17 cellular contexts compared by ENCODE assay signal in genomic region chr5:177373806-177374205, GRCh38. TPM values are rescaled to one million over a fixed set of nuclear protein-coding genes. Genes with fewer than 3 reads are reported as not detected.
DNase-seq lines count a peak whose midpoint lies in the region; ATAC-seq and TF ChIP-seq lines count a peak whose summit lies in the region.
"Had no signal": no experiment of that assay in that cellular context is flagged by ENCODE, and none has a peak within 500 bp of the region (broad histone marks: within the 10 kb centered on the region; RNA-seq: fewer than 3 reads in every experiment).

No MANE protein-coding gene starts in this region.

- H3K4me1 Mint-ChIP-seq in CD4-positive, CD25-positive, alpha-beta regulatory T cell, result peaks cover 10 to 68% (median 26%) of the 10 kb centered on the region in 4 donors
- peaks cover 30 to 50% of the 10 kb centered on the region in 2 experiments for H3K4me1 Mint-ChIP-seq in H9
- H3K4me1 Mint-ChIP-seq in activated naive CD8-positive, alpha-beta T cell treated with anti-CD3 and anti-CD28 coated beads for 36 hours, result peaks cover 44% of the 10 kb centered on the region

- no peak overlapping the region for H3K4me2 ChIP-seq in H9 (ENCODE audit: insufficient read depth, insufficient read length, low read length)
- no peak overlapping the region for H3K4me2 ChIP-seq in OCI-LY7 (ENCODE audit: low read length)

- no peak overlapping the region for H3K14ac ChIP-seq in H9 (ENCODE audit: insufficient read depth, low read length)

- no peak overlapping the region for H3K4ac ChIP-seq in H9 (ENCODE audit: low read depth, low read length)

- H3K56ac ChIP-seq in H9 (ENCODE audit: insufficient read length, low read depth, low read length), result no peak overlapping the region

- H3K9me3 ChIP-seq in CD4-positive, CD25-positive, alpha-beta regulatory T cell (ENCODE audit: control insufficient read depth in 2 of 2, low read length in 2 of 2), result no peaks in the 10 kb centered on the region
- H3K9me3 ChIP-seq in H9 (ENCODE audit: control insufficient read depth, low read depth, low read length) (no peaks in the 10 kb centered on the region), right lobe of liver (no peaks in the 10 kb centered on the region), OCI-LY7 (ENCODE audit: low read length) (no peaks in the 10 kb centered on the region)
- H3K9me3 ChIP-seq: left lung, stomach had no signal

- no peak overlapping the region for H3K9ac ChIP-seq in H9 (ENCODE audit: extremely low read depth, insufficient read length, low read length)

- peak overlapping the region in 3 of 4 donors; percentile 19 to 63 (median 43) for H3K4me3 Mint-ChIP-seq in CD4-positive, CD25-positive, alpha-beta regulatory T cell
- peak overlapping the region in 1 of 2 experiments; percentile 55; a peak in 3 of 5 replicates for H3K4me3 Mint-ChIP-seq in H9
- H3K4me3 Mint-ChIP-seq in activated naive CD8-positive, alpha-beta T cell treated with anti-CD3 and anti-CD28 coated beads for 36 hours, result no peak overlapping the region
- H3K4me3 Mint-ChIP-seq: HFFc6 had no signal

- no peaks in the 10 kb centered on the region for H3K79me2 ChIP-seq in H9 (ENCODE audit: insufficient read depth, low read length)
- H3K79me2 ChIP-seq in OCI-LY7 (ENCODE audit: insufficient read depth, low read depth, low read length), result no peaks in the 10 kb centered on the region

- intact Hi-C loops in right lobe of liver (cut with DNase I) (no loop called here), OCI-LY7 (cut with micrococcal nuclease; ENCODE audit: unreplicated experiment) (no loop called here)

- TF ChIP-seq CTCF in H9 (conservative IDR thresholded peaks at IDR 0.05), result 0 out of 3 replicates have a peak, but pooled peaks have one; percentile 21
- no peak for TF ChIP-seq CTCF in right lobe of liver (IDR thresholded peaks at IDR 0.05)
- no peak for TF ChIP-seq CTCF in brain microvascular endothelial cell (IDR thresholded peaks at IDR 0.05; ENCODE audit: low read depth, low read length, missing control alignments)
- TF ChIP-seq CTCF in OCI-LY7 (conservative IDR thresholded peaks at IDR 0.05; ENCODE audit: low read length), result no peak

- no peak overlapping the region for H3K4me3 ChIP-seq in CD4-positive, CD25-positive, alpha-beta regulatory T cell (ENCODE audit: low read depth, low read length)
- H3K4me3 ChIP-seq in right lobe of liver (no peak overlapping the region), brain microvascular endothelial cell (ENCODE audit: low read depth, low read length) (no peak overlapping the region), OCI-LY7 (ENCODE audit: low read depth, low read length, poor library complexity, severe bottlenecking) (no peak overlapping the region)
- H3K4me3 ChIP-seq: left lung, stomach had no signal

- no TSS peak for BruUV-seq in OCI-LY7 (replicated peaks; lab: Mats Ljungman, UMichigan)

- no peak overlapping the region for H2BK12ac ChIP-seq in H9 (ENCODE audit: insufficient read length, low read depth, low read length)

- H3K23ac ChIP-seq in H9 (ENCODE audit: insufficient read length, low read depth, low read length), result no peak overlapping the region

- no peaks in the 10 kb centered on the region for H3K27me3 ChIP-seq in CD4-positive, CD25-positive, alpha-beta regulatory T cell (ENCODE audit: control insufficient read depth, insufficient read depth, low read length)
- H3K27me3 ChIP-seq in H9 (ENCODE audit: insufficient read depth, low read length) (no peaks in the 10 kb centered on the region), right lobe of liver (no peaks in the 10 kb centered on the region), brain microvascular endothelial cell (replicated peaks) (no peaks in the 10 kb centered on the region)
- H3K27me3 ChIP-seq: left lung, stomach had no signal

- no peak overlapping the region for H2AK5ac ChIP-seq in H9 (ENCODE audit: insufficient read length, low read length)

- H4K91ac ChIP-seq in H9 (ENCODE audit: insufficient read length, low read depth, low read length), result no peak overlapping the region

- peaks cover 58% of the 10 kb centered on the region for H3K4me1 ChIP-seq in CD4-positive, CD25-positive, alpha-beta regulatory T cell (ENCODE audit: control insufficient read depth, insufficient read depth, low read length, poor library complexity, severe bottlenecking)
- H3K4me1 ChIP-seq in H9 (ENCODE audit: insufficient read depth, low read length) (peaks cover 4% of the 10 kb centered on the region; the same call in 1 of the 2 replicates), right lobe of liver (peaks cover 0 to 80% (median 27%) of the 10 kb centered on the region in 4 donors), OCI-LY7 (ENCODE audit: insufficient read depth, low read length, poor library complexity, severe bottlenecking) (peaks cover 38% of the 10 kb centered on the region)

- no peak overlapping the region for H2BK20ac ChIP-seq in H9 (ENCODE audit: low read depth, low read length, poor library complexity, severe bottlenecking)

- no peak overlapping the region for H4K8ac ChIP-seq in H9 (replicated peaks; ENCODE audit: insufficient read length, low read depth, low read length)

- peaks cover 7% of the 10 kb centered on the region for H3K36me3 Mint-ChIP-seq in CD4-positive, CD25-positive, alpha-beta regulatory T cell
- peaks cover 2 to 15% (median 3%) of the 10 kb centered on the region in 3 experiments for H3K36me3 Mint-ChIP-seq in H9 (ENCODE audit: insufficient read depth in 1 of 3, low read depth in 3 of 3)
- H3K36me3 Mint-ChIP-seq in activated naive CD8-positive, alpha-beta T cell treated with anti-CD3 and anti-CD28 coated beads for 36 hours, result peaks cover 13% of the 10 kb centered on the region

- H4K20me1 ChIP-seq in H9 (ENCODE audit: control insufficient read depth, insufficient read depth, insufficient read length) (no peaks in the 10 kb centered on the region), OCI-LY7 (ENCODE audit: insufficient read depth, low read length) (no peaks in the 10 kb centered on the region)

- H3T11ph ChIP-seq in H9 (ENCODE audit: low read length), result no peak overlapping the region

- no peak overlapping the region for H2BK120ac ChIP-seq in H9 (ENCODE audit: low read depth, low read length, poor library complexity, severe bottlenecking)

- no peaks in the 10 kb centered on the region for H3K79me1 ChIP-seq in H9 (ENCODE audit: insufficient read depth, low read depth, low read length, poor library complexity, severe bottlenecking)

- H3K27ac Mint-ChIP-seq in CD4-positive, CD25-positive, alpha-beta regulatory T cell, result peak overlapping the region; percentile 85 to 93 (median 86)
- peak overlapping the region in 1 of 3 experiments; percentile 83; a peak in 3 of 7 replicates for H3K27ac Mint-ChIP-seq in H9
- H3K27ac Mint-ChIP-seq in activated naive CD8-positive, alpha-beta T cell treated with anti-CD3 and anti-CD28 coated beads for 36 hours, result peak overlapping the region; percentile 48
- H3K27ac Mint-ChIP-seq: brain, HFFc6 had no signal

- H3K27me3 Mint-ChIP-seq in CD4-positive, CD25-positive, alpha-beta regulatory T cell, result no peaks in the 10 kb centered on the region
- H3K27me3 Mint-ChIP-seq in H9 (ENCODE audit: low read depth), result peaks cover 3% of the 10 kb centered on the region
- H3K27me3 Mint-ChIP-seq in activated naive CD8-positive, alpha-beta T cell treated with anti-CD3 and anti-CD28 coated beads for 36 hours, result no peaks in the 10 kb centered on the region

- WGBS in H9 (ENCODE audit: extremely low coverage, insufficient read length, low lambda C conversion rate), result no CpG with 5 or more reads among the region's 6 CpGs
- 24% methylated on average over 2 of the region's 6 CpGs for WGBS in right lobe of liver (ENCODE audit: insufficient coverage, low coverage, low lambda C conversion rate, missing lambda C conversion rate)

- no peaks in the 10 kb centered on the region for H3K9me2 ChIP-seq in OCI-LY7 (ENCODE audit: insufficient read depth, low read length)

- peak overlapping the region; percentile 69 for H3K27ac ChIP-seq in CD4-positive, CD25-positive, alpha-beta regulatory T cell (ENCODE audit: insufficient read depth, low read length, poor library complexity, severe bottlenecking)
- no peak overlapping the region for H3K27ac ChIP-seq in H9 (ENCODE audit: insufficient read length, low read depth, low read length)
- peak overlapping the region; percentile 64 to 95 (median 94) for H3K27ac ChIP-seq in right lobe of liver
- H3K27ac ChIP-seq in brain microvascular endothelial cell, result no peak overlapping the region
- no peak overlapping the region for H3K27ac ChIP-seq in OCI-LY7 (ENCODE audit: low read depth, low read length, poor library complexity, severe bottlenecking)

- CTCF ChIA-PET in OCI-LY7 (lab: Charles Lee; ENCODE audit: unreplicated experiment), result no interaction called here

- H3K9me3 Mint-ChIP-seq in CD4-positive, CD25-positive, alpha-beta regulatory T cell, result no peaks in the 10 kb centered on the region
- no peaks in the 10 kb centered on the region; a peak in 1 of 5 replicates for H3K9me3 Mint-ChIP-seq in H9
- no peaks in the 10 kb centered on the region for H3K9me3 Mint-ChIP-seq in activated naive CD8-positive, alpha-beta T cell treated with anti-CD3 and anti-CD28 coated beads for 36 hours
- H3K9me3 Mint-ChIP-seq: brain, HFFc6 had no signal

- no peak overlapping the region for H2BK5ac ChIP-seq in H9 (ENCODE audit: insufficient read length, low read length)

- peaks cover 19% of the 10 kb centered on the region for H3K36me3 ChIP-seq in CD4-positive, CD25-positive, alpha-beta regulatory T cell (ENCODE audit: control insufficient read depth, insufficient read depth, low read length)
- H3K36me3 ChIP-seq in right lobe of liver, result no peaks in the 10 kb centered on the region
- no peaks in the 10 kb centered on the region for H3K36me3 ChIP-seq in brain microvascular endothelial cell (replicated peaks)
- H3K36me3 ChIP-seq in OCI-LY7 (ENCODE audit: insufficient read depth, low read length), result peaks cover 18% of the 10 kb centered on the region; the same call in 1 of the 2 replicates

- no peak overlapping the region for H2AFZ ChIP-seq in H9 (ENCODE audit: low read length)
- H2AFZ ChIP-seq in OCI-LY7 (ENCODE audit: low read length), result no peak overlapping the region

- no peak overlapping the region for H4K5ac ChIP-seq in H9 (ENCODE audit: insufficient read length, low read depth, low read length)

- no peak for TF ChIP-seq POLR2A in right lobe of liver (IDR thresholded peaks at IDR 0.05)

- POLR2A ChIA-PET in OCI-LY7 (lab: Charles Lee), result interaction anchor here (0.6 to 2.3 kb wide), 2 partner anchors 16 to 1740 kb away, joined by 3 to 7 read pairs; no protein-coding TSS in a partner anchor

- H3K23me2 ChIP-seq in H9 (ENCODE audit: insufficient read length, low read depth, low read length, poor library complexity, severe bottlenecking), result peaks cover 4% of the 10 kb centered on the region

- ATAC-seq in CD4-positive, CD25-positive, alpha-beta regulatory T cell (ENCODE audit: low read depth in 2 of 2), result no peak
- ATAC-seq in right lobe of liver, result peak; percentile 35 to 60 (median 55)
- ATAC-seq: left lung had no signal

- in situ Hi-C loops in brain microvascular endothelial cell (cut with HindIII; ENCODE audit: low pct_ligation_motif_present, low sequenced_read_pairs), result no loop called here

- H3K18ac ChIP-seq in H9 (ENCODE audit: insufficient read length, low read depth, low read length), result no peak overlapping the region

- no peak overlapping the region for H2BK15ac ChIP-seq in H9 (ENCODE audit: low read depth, low read length)

- DNase-seq in CD4-positive, CD25-positive, alpha-beta regulatory T cell, result no peak
- DNase-seq in H9 (peak; percentile 65), right lobe of liver (peak; percentile 79 to 96 (median 94)), DMS 273 treated with DMSO at 0.1 percent for 48 hours (lab: John Stamatoyannopoulos, UW) (no peak), brain microvascular endothelial cell (no peak), OCI-LY7 (ENCODE audit: low spot score) (no peak), D341Med (ENCODE audit: low spot score) (no peak)
- DNase-seq in activated naive CD8-positive, alpha-beta T cell treated with anti-CD3 and anti-CD28 coated beads for 36 hours, result no peak
- DNase-seq: activated CD4-positive, alpha-beta T cell treated with anti-CD3 and anti-CD28 coated beads for 48 hours; HFFc6; left lung; NCI-H1092; NCI-H2171; stomach; T-helper 9 cell had no signal

RNA-seq across cellular contexts. Expression of gene SLC34A1, which starts 10.4 kb away (rescaled TPM):
- 0.20 TPM for total RNA-seq in CD4-positive, CD25-positive, alpha-beta regulatory T cell
- not detected for polyA plus RNA-seq in CD4-positive, CD25-positive, alpha-beta regulatory T cell
- not detected in 2 replicates for total RNA-seq in H9 (2021)
- total RNA-seq in activated naive CD8-positive, alpha-beta T cell treated with anti-CD3 and anti-CD28 coated beads for 36 hours, result not detected
- 1 to 10 TPM in 3 of 6 experiments, under 1 TPM in 2, not detected in 1; 0.12 to 5.3 (median 1.6) TPM for total RNA-seq in right lobe of liver
- total RNA-seq in OCI-LY7 (2014; rRNA removed; shearing (Covaris generic)), result 0.05 and 0.35 TPM in 2 replicates
- total RNA-seq in OCI-LY7 (2022), result 0.46 and 0.63 TPM in 2 replicates
- total RNA-seq: HFFc6, left lung, RPMI7951, stomach had no signal

RNA-seq across cellular contexts. Expression of gene RGS14, which starts 16.1 kb away (rescaled TPM):
- 93.3 TPM for total RNA-seq in CD4-positive, CD25-positive, alpha-beta regulatory T cell
- 10 to 100 TPM; 40.1 to 59.8 (median 52.7) TPM for polyA plus RNA-seq in CD4-positive, CD25-positive, alpha-beta regulatory T cell
- total RNA-seq in H9 (2021) (12.3 and 16.4 TPM in 2 replicates), right lobe of liver (10 to 100 TPM; 29.2 to 43.1 (median 35.2) TPM), OCI-LY7 (2022) (41.7 and 46.3 TPM in 2 replicates)
- 10 to 100 TPM; 38.9 to 41.2 TPM for total RNA-seq in activated naive CD8-positive, alpha-beta T cell treated with anti-CD3 and anti-CD28 coated beads for 36 hours
- 33.0 and 43.3 TPM in 2 replicates for total RNA-seq in OCI-LY7 (2014; rRNA removed; shearing (Covaris generic))

RNA-seq across cellular contexts. Expression of gene LMAN2, which starts 22.3 kb away (rescaled TPM):
- total RNA-seq in CD4-positive, CD25-positive, alpha-beta regulatory T cell, result 77.9 TPM
- 100 to 1,000 TPM; 227 to 289 (median 240) TPM for polyA plus RNA-seq in CD4-positive, CD25-positive, alpha-beta regulatory T cell
- total RNA-seq in H9 (2021) (105 and 106 TPM in 2 replicates), right lobe of liver (100 to 1,000 TPM; 103 to 297 (median 160) TPM), OCI-LY7 (2022) (103 and 116 TPM in 2 replicates)
- total RNA-seq in activated naive CD8-positive, alpha-beta T cell treated with anti-CD3 and anti-CD28 coated beads for 36 hours, result 10 to 100 TPM; 91.5 to 92.1 TPM
- 144 and 151 TPM in 2 replicates for total RNA-seq in OCI-LY7 (2014; rRNA removed; shearing (Covaris generic))

RNA-seq across cellular contexts. Expression of gene PFN3, which starts 26.7 kb away (rescaled TPM):
- total RNA-seq in CD4-positive, CD25-positive, alpha-beta regulatory T cell, result not detected
- not detected for polyA plus RNA-seq in CD4-positive, CD25-positive, alpha-beta regulatory T cell
- total RNA-seq in H9 (2021), result not detected in 2 replicates
- total RNA-seq in activated naive CD8-positive, alpha-beta T cell treated with anti-CD3 and anti-CD28 coated beads for 36 hours, result not detected
- total RNA-seq in right lobe of liver, result not detected
- total RNA-seq in OCI-LY7 (2014; rRNA removed; shearing (Covaris generic)), result not detected in 2 replicates
- total RNA-seq in OCI-LY7 (2022), result not detected in 2 replicates
- total RNA-seq: HFFc6, left lung, RPMI7951, stomach had no signal
- polyA plus RNA-seq: stomach had no signal

RNA-seq across cellular contexts. Expression of gene F12, which starts 35.6 kb away (rescaled TPM):
- total RNA-seq in CD4-positive, CD25-positive, alpha-beta regulatory T cell, result 0.35 TPM
- polyA plus RNA-seq in CD4-positive, CD25-positive, alpha-beta regulatory T cell, result under 1 TPM in 3 of 4 donors, not detected in 1; 0.16 to 0.94 (median 0.20) TPM
- total RNA-seq in H9 (2021) (2.3 and 3.5 TPM in 2 replicates), right lobe of liver (100 to 1,000 TPM; 236 to 518 (median 365) TPM), OCI-LY7 (2022) (3.0 and 3.8 TPM in 2 replicates)
- 1 to 10 TPM; 5.6 TPM for total RNA-seq in activated naive CD8-positive, alpha-beta T cell treated with anti-CD3 and anti-CD28 coated beads for 36 hours
- 1.2 TPM in 1 of 2 replicates, not detected in the other for total RNA-seq in OCI-LY7 (2014; rRNA removed; shearing (Covaris generic))

Comparison
In these comparisons a context has a peak if more than half of its experiments do, and no peak if none do; other contexts are left out.
1. ATAC-seq: peak in right lobe of liver (4 of 4); none in CD4-positive, CD25-positive, alpha-beta regulatory T cell (0 of 2).
2. DNase-seq: peak in H9 (single experiment) and right lobe of liver (3 of 3); none in CD4-positive, CD25-positive, alpha-beta regulatory T cell (0 of 3), activated naive CD8-positive, alpha-beta T cell treated with anti-CD3 and anti-CD28 coated beads for 36 hours (single experiment), DMS 273 treated with DMSO at 0.1 percent for 48 hours (single experiment), brain microvascular endothelial cell (single experiment), OCI-LY7 (single experiment) and D341Med (single experiment).
3. H3K27ac ChIP-seq: peak in CD4-positive, CD25-positive, alpha-beta regulatory T cell (single experiment) and right lobe of liver (3 of 3); none in H9 (single experiment), brain microvascular endothelial cell (single experiment) and OCI-LY7 (single experiment).